20 cellular contexts compared by ENCODE assay signal in the genomic region with DNA sequence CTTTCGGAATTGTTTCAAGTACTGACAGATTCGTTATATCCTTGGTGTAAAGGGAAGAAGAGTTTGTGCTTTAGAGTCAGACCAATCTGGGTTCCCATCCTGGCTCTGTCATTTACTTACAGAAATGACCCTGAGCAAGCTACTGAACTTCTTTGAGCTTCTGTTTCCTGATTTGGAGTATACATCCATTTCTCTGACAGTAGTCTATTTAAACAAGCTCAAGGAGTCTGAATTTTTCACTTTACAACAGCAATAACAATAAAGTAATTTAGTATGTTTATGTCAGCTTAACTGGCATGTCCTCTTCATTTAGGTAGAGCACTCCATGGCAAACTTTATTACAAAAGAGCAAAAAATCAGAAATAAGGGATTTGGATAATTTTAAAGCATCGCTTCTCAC.
"Had no signal": no experiment of that assay in that cellular context is flagged by ENCODE, and none has a peak within 500 bp of the region (broad histone marks: within the 10 kb centered on the region; RNA-seq: fewer than 3 reads in every experiment).

No MANE protein-coding gene starts in this region.

- H3K9me3 Mint-ChIP-seq: activated T-helper 2 cell treated with anti-CD3 and anti-CD28 coated beads, Interferon-gamma antibody, Interleukin-2, Interleukin-4, amounts not matched to agents 10 μg/mL and 5 μg/mL and 100 μg/mL, durations not matched to agents 14 hours and 24 hours and 36 hours; endodermal cell; mesothelial cell of epicardium had no signal

- H3K27ac Mint-ChIP-seq: endodermal cell, mesothelial cell of epicardium had no signal

- ATAC-seq: body of pancreas; foreskin keratinocyte; left lobe of liver; stimulated activated naive CD8-positive, alpha-beta T cell treated with anti-CD3 and anti-CD28 coated beads, Interleukin-15, Interleukin-2, amounts not matched to agents 100 U/mL and 50 U/mL, for 24 hours had no signal

- H3K4me3 ChIP-seq: body of pancreas, dorsolateral prefrontal cortex, lung, prostate gland, right atrium auricular region, tibial artery had no signal

- H3K4me1 ChIP-seq: body of pancreas, foreskin keratinocyte, prostate gland, right atrium auricular region, tibial artery had no signal

- DNase-seq: activated naive CD4-positive, alpha-beta T cell treated with Interleukin-2 at 50 U/mL for 16 hours; amniotic stem cell; body of pancreas; caudate nucleus; dorsolateral prefrontal cortex; endodermal cell; foreskin keratinocyte; hippocampal formation; SK-N-SH; stimulated activated CD4-positive, alpha-beta T cell treated with anti-CD3 and anti-CD28 coated beads, Interleukin-2, amount 100 ng/mL, for 24 hours; stimulated activated naive CD8-positive, alpha-beta T cell treated with anti-CD3 and anti-CD28 coated beads, Interleukin-15, Interleukin-2, amounts not matched to agents 100 U/mL and 50 U/mL, for 24 hours; substantia nigra; tibial artery had no signal

- H3K4me1 Mint-ChIP-seq: endodermal cell had no signal

- H3K9me3 ChIP-seq: prostate gland, right atrium auricular region, SK-N-SH, tibial artery had no signal

- H3K27me3 ChIP-seq: body of pancreas, dorsolateral prefrontal cortex, foreskin keratinocyte, right atrium auricular region, tibial artery had no signal

- H3K27ac ChIP-seq: body of pancreas, dorsolateral prefrontal cortex, epithelial cell of prostate, prostate gland, right atrium auricular region, tibial artery had no signal

- H3K4me3 Mint-ChIP-seq: endodermal cell, mesothelial cell of epicardium had no signal

- H3K36me3 ChIP-seq: prostate gland had no signal
